ENCODE assay signal across 18 cellular contexts in the genomic region with DNA sequence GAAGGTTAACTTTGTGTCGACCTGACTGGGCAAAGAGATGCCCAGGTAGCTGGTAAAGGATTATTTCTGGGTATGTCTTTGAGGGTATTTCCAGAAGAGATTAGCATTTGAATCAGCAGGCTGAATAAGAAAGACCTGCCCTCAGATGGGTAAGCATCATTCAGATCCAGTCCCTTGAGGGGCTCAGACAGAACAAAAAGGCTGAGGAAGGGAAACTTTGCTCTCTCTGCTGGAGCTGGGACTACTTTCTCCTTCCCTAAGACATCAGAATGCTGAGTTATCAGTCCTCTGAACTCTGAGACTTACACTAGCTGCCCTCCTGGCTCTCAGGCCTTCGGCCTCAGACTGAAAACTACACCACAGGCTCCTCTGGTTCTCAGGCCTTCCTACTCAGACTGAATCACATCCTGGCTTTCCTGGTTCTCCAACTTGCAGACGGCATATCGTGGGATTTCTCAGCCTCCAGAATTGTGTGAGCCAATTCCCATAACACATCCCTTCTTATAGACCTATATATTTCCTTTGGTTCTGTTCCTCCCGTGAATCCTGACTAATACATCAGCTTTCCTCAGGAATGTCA.
A peak's percentile ranks its signal among the peaks of the same experiment; 100 is the strongest.
DNase-seq lines count a peak whose midpoint lies in the region; ATAC-seq, FAIRE-seq and TF ChIP-seq lines count a peak whose summit lies in the region.
"Had no signal": no experiment of that assay in that cellular context is flagged by ENCODE, and none has a peak within 500 bp of the region (broad histone marks: within the 10 kb centered on the region; RNA-seq: fewer than 3 reads in every experiment).

No MANE protein-coding gene starts in this region.

- no peaks in the 10 kb centered on the region for H3K9me1 ChIP-seq in keratinocyte (ENCODE audit: control insufficient read depth, extremely low read depth, insufficient read depth, low read length)

- H3K27me3 ChIP-seq in keratinocyte (ENCODE audit: control insufficient read depth, extremely low read depth, insufficient read depth, low read length), result no peaks in the 10 kb centered on the region
- H3K27me3 ChIP-seq: neutrophil, sigmoid colon, tibial artery had no signal

- no peaks in the 10 kb centered on the region for H3K36me3 ChIP-seq in keratinocyte (ENCODE audit: control insufficient read depth in 2 of 2, extremely low read depth in 1 of 2, insufficient read depth in 2 of 2, low read length in 2 of 2)
- H3K36me3 ChIP-seq: neutrophil, sigmoid colon, tibial artery had no signal

- DNase-seq in AG10803 (ENCODE audit: low read depth), result peak; percentile 56
- DNase-seq in LHCN-M2 (ENCODE audit: low read depth), result peak; percentile 62
- DNase-seq in choroid plexus epithelial cell (ENCODE audit: low read depth), result peak; percentile 23
- no peak for DNase-seq in keratinocyte (ENCODE audit: low read depth, low spot score)
- DNase-seq in T-helper 2 cell, result no peak
- no peak for DNase-seq in mucosa of gallbladder (ENCODE audit: low spot score)
- DNase-seq: activated CD4-positive, alpha-beta T cell treated with anti-CD3 and anti-CD28 coated beads for 1 hour; Calu3; NCI-H2107; RPMI8226; sigmoid colon; stimulated activated CD4-positive, alpha-beta T cell treated with anti-CD3 and anti-CD28 coated beads, Interleukin-4, amount 100 ng/mL, for 4 hours; tibial artery had no signal

- no peaks in the 10 kb centered on the region for H4K20me1 ChIP-seq in keratinocyte (ENCODE audit: control insufficient read depth, extremely low read depth, insufficient read depth, low read length)

- H2AFZ ChIP-seq in keratinocyte (ENCODE audit: control insufficient read depth, low read length), result peak overlapping the region; percentile 1

- H3K4me2 ChIP-seq in keratinocyte (ENCODE audit: control insufficient read depth, extremely low read depth, insufficient read depth, low read depth, low read length), result no peak overlapping the region

- no peak overlapping the region for H3K27ac ChIP-seq in keratinocyte (ENCODE audit: control insufficient read depth, insufficient read depth, low read length)
- H3K27ac ChIP-seq: neutrophil, sigmoid colon, tibial artery had no signal

- H3K4me1 ChIP-seq in keratinocyte (ENCODE audit: control insufficient read depth, extremely low read depth, insufficient read depth, low read length), result no peaks in the 10 kb centered on the region
- H3K4me1 ChIP-seq: sigmoid colon, tibial artery had no signal

- no peak for FAIRE-seq in keratinocyte (lab: Jason Lieb, UNC)
- FAIRE-seq: GM19239 had no signal

- no peaks in the 10 kb centered on the region for H3K79me2 ChIP-seq in keratinocyte (ENCODE audit: control insufficient read depth, insufficient read depth, low read length)

- no peaks in the 10 kb centered on the region for H3K9me3 ChIP-seq in keratinocyte (ENCODE audit: control insufficient read depth, low read depth, low read length)
- H3K9me3 ChIP-seq: neutrophil, sigmoid colon, tibial artery had no signal

- ATAC-seq in HG03520 (IDR thresholded peaks at IDR 0.05; ENCODE audit: unreplicated experiment) (no peak), GM21423 (IDR thresholded peaks at IDR 0.05; ENCODE audit: unreplicated experiment) (no peak)
- ATAC-seq: activated naive CD4-positive, alpha-beta T cell treated with anti-CD3 and anti-CD28 coated beads, Interleukin-2, amount 50 U/mL, for 72 hours had no signal

- no peak overlapping the region for H3K9ac ChIP-seq in keratinocyte (ENCODE audit: control insufficient read depth, extremely low read depth, insufficient read depth, low read length)

- TF ChIP-seq CTCF in AG10803 (conservative IDR thresholded peaks at IDR 0.05; ENCODE audit: low read length) (no peak), choroid plexus epithelial cell (conservative IDR thresholded peaks at IDR 0.05; ENCODE audit: low read depth, low read length) (no peak), keratinocyte (optimal IDR thresholded peaks at IDR 0.05 in 1 of 3, IDR thresholded peaks at IDR 0.05 in 1 of 3, conservative IDR thresholded peaks at IDR 0.05 in 1 of 3; ENCODE audit: extremely low read depth in 1 of 3, insufficient read depth in 2 of 3, low read length in 3 of 3) (no peak)

- dilution Hi-C loops in keratinocyte (cut with MboI; ENCODE audit: extremely low pct_ligation_motif_present, low sequenced_read_pairs), result no loop called here

- H3K4me3 ChIP-seq in AG10803 (ENCODE audit: low read length), result no peak overlapping the region
- H3K4me3 ChIP-seq in choroid plexus epithelial cell (ENCODE audit: low read depth, low read length), result no peak overlapping the region
- H3K4me3 ChIP-seq in keratinocyte (ENCODE audit: control insufficient read depth in 2 of 3, extremely low read depth in 1 of 3, insufficient read depth in 2 of 3, low read depth in 1 of 3, low read length in 3 of 3), result no peak overlapping the region
- H3K4me3 ChIP-seq: sigmoid colon, tibial artery had no signal

Comparison
In these comparisons a context has a peak if more than half of its experiments do, and no peak if none do; other contexts are left out.
1. DNase-seq: peak in AG10803 (single experiment), LHCN-M2 (single experiment) and choroid plexus epithelial cell (single experiment); none in keratinocyte (single experiment), T-helper 2 cell (0 of 5) and mucosa of gallbladder (single experiment).